1 cellular context compared by ENCODE assay signal in genomic region chr2:42055573-42056514, GRCh38.
TF ChIP-seq lines count a peak whose summit lies in the region.

No MANE protein-coding gene starts in this region.

TF ChIP-seq in HepG2, 621 proteins besides CTCF, POLR2A, EP300 and RAD21 (continued from another document and continues in another):
- TF ChIP-seq ZBTB10 (CRISPR knock-in tag; IDR thresholded peaks at IDR 0.05; ENCODE audit: borderline replicate concordance), result peak; percentile 92; the same call in 1 of the 2 replicates
- TF ChIP-seq JARID2 (CRISPR knock-in tag; IDR thresholded peaks at IDR 0.05; ENCODE audit: insufficient replicate concordance), result no peak
- TF ChIP-seq SOX13 (IDR thresholded peaks at IDR 0.05), result peak; percentile 85
- peak in 1 of 2 experiments; percentile 96; a peak in 2 of 4 replicates for TF ChIP-seq SOX13 (CRISPR knock-in tag; conservative IDR thresholded peaks at IDR 0.05 in 1 of 2, IDR thresholded peaks at IDR 0.05 in 1 of 2)
- peak; percentile 55; the same call in 1 of the 2 replicates for TF ChIP-seq ZBTB33 (CRISPR knock-in tag; IDR thresholded peaks at IDR 0.05)
- TF ChIP-seq SNRNP70 (IDR thresholded peaks at IDR 0.05; ENCODE audit: low read depth, low read length), result no peak
- TF ChIP-seq ATF7 (IDR thresholded peaks at IDR 0.05), result no peak
- TF ChIP-seq ATF7 (CRISPR knock-in tag; IDR thresholded peaks at IDR 0.05), result no peak
- TF ChIP-seq SETDB1 (CRISPR knock-in tag; IDR thresholded peaks at IDR 0.05; ENCODE audit: borderline replicate concordance), result no peak
- peak; percentile 82 for TF ChIP-seq ERF (CRISPR knock-in tag; IDR thresholded peaks at IDR 0.05)
- TF ChIP-seq STAT6 (CRISPR knock-in tag; IDR thresholded peaks at IDR 0.05; ENCODE audit: borderline replicate concordance), result no peak
- peak; percentile 92; the same call in 1 of the 2 replicates for TF ChIP-seq ZBTB46 (CRISPR knock-in tag; IDR thresholded peaks at IDR 0.05; ENCODE audit: borderline replicate concordance)
- no peak for TF ChIP-seq MBNL3 (CRISPR knock-in tag; conservative IDR thresholded peaks at IDR 0.05)
- TF ChIP-seq HOXD1 (CRISPR knock-in tag; IDR thresholded peaks at IDR 0.05), result peak; percentile 36; the same call in 1 of the 2 replicates
- no peak; the same call in 1 of the 2 replicates for TF ChIP-seq BRD4 (CRISPR knock-in tag; IDR thresholded peaks at IDR 0.05)
- peak; percentile 90 for TF ChIP-seq FOXA3 (CRISPR knock-in tag; IDR thresholded peaks at IDR 0.05)
- TF ChIP-seq PRPF4 (IDR thresholded peaks at IDR 0.05; ENCODE audit: low read depth, low read length, poor library complexity, severe bottlenecking), result no peak
- TF ChIP-seq KLF12 (CRISPR knock-in tag; IDR thresholded peaks at IDR 0.05; ENCODE audit: borderline replicate concordance), result peak; percentile 77; the same call in 1 of the 2 replicates
- peak; percentile 80 for TF ChIP-seq ISL2 (CRISPR knock-in tag; IDR thresholded peaks at IDR 0.05)
- peak; percentile 68; the same call in 1 of the 2 replicates for TF ChIP-seq MIXL1 (CRISPR knock-in tag; IDR thresholded peaks at IDR 0.05)
- no peak; the same call in 1 of the 2 replicates for TF ChIP-seq ZBTB4 (CRISPR knock-in tag; IDR thresholded peaks at IDR 0.05; ENCODE audit: borderline replicate concordance)
- TF ChIP-seq HIC2 (CRISPR knock-in tag; IDR thresholded peaks at IDR 0.05; ENCODE audit: low read depth), result no peak
- TF ChIP-seq ZNF230 (CRISPR knock-in tag; IDR thresholded peaks at IDR 0.05), result no peak; the same call in 1 of the 2 replicates
- peak; percentile 66 for TF ChIP-seq GATAD1 (CRISPR knock-in tag; IDR thresholded peaks at IDR 0.05)
- peak; percentile 42; the same call in 1 of the 2 replicates for TF ChIP-seq ZSCAN9 (CRISPR knock-in tag; IDR thresholded peaks at IDR 0.05; ENCODE audit: borderline replicate concordance)
- TF ChIP-seq CERS6 (CRISPR knock-in tag; IDR thresholded peaks at IDR 0.05), result no peak
- TF ChIP-seq HOXA3 (CRISPR knock-in tag; IDR thresholded peaks at IDR 0.05), result peak; percentile 92
- TF ChIP-seq ZNF7 (CRISPR knock-in tag; IDR thresholded peaks at IDR 0.05), result no peak
- TF ChIP-seq WIZ (CRISPR knock-in tag; IDR thresholded peaks at IDR 0.05), result no peak
- no peak for TF ChIP-seq AKAP8 (CRISPR knock-in tag; IDR thresholded peaks at IDR 0.05)
- no peak for TF ChIP-seq TIGD3 (CRISPR knock-in tag; IDR thresholded peaks at IDR 0.05; ENCODE audit: borderline replicate concordance)
- 0 out of 2 replicates have a peak, but pooled peaks have one; percentile 52 for TF ChIP-seq ZBTB49 (CRISPR knock-in tag; IDR thresholded peaks at IDR 0.05; ENCODE audit: borderline replicate concordance)
- no peak for TF ChIP-seq ONECUT2 (CRISPR knock-in tag; IDR thresholded peaks at IDR 0.05)
- TF ChIP-seq NCOA1 (CRISPR knock-in tag; IDR thresholded peaks at IDR 0.05), result peak; percentile 89
- TF ChIP-seq DRAP1 (CRISPR knock-in tag; IDR thresholded peaks at IDR 0.05), result peak; percentile 75
